In the genomic region with DNA sequence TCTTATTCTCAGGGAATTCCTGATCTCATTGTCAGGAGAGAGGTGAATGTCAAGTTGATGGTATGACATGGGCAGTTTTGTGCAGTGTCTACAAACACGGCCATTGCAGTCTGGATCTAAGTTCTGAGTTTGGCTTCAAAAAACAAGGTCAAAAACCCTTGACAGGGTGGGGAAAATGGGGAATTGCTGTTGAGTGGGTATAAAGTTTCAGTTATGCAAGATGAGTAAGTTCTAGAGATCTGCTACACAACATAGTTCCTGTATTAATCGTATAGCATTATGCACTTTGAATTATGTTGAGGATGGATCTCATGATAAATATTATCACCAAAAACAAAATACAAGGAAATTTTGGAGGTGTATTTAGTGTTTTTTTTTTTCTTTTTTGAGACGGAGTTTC, we compare ENCODE assay signal across 1 cellular context.
TF ChIP-seq lines count a peak whose summit lies in the region.

No MANE protein-coding gene starts in this region.

TF ChIP-seq in GM12878, 131 proteins besides CTCF, POLR2A, EP300 and RAD21:
- TF ChIP-seq TCF7 (IDR thresholded peaks at IDR 0.05; ENCODE audit: borderline replicate concordance) (no peak), BACH1 (IDR thresholded peaks at IDR 0.05; ENCODE audit: borderline replicate concordance) (no peak), FOXK2 (IDR thresholded peaks at IDR 0.05) (no peak), MEF2B (IDR thresholded peaks at IDR 0.05; ENCODE audit: partially characterized antibody, poor library complexity, severe bottlenecking) (no peak), CBX5 (IDR thresholded peaks at IDR 0.05; ENCODE audit: low read depth) (no peak), CREM (IDR thresholded peaks at IDR 0.05; ENCODE audit: low read depth) (no peak), CHD2 (IDR thresholded peaks at IDR 0.05; ENCODE audit: borderline replicate concordance, low read depth, low read length) (no peak), MTA2 (IDR thresholded peaks at IDR 0.05; ENCODE audit: low read depth) (no peak)
- TF ChIP-seq, protein P1, sequence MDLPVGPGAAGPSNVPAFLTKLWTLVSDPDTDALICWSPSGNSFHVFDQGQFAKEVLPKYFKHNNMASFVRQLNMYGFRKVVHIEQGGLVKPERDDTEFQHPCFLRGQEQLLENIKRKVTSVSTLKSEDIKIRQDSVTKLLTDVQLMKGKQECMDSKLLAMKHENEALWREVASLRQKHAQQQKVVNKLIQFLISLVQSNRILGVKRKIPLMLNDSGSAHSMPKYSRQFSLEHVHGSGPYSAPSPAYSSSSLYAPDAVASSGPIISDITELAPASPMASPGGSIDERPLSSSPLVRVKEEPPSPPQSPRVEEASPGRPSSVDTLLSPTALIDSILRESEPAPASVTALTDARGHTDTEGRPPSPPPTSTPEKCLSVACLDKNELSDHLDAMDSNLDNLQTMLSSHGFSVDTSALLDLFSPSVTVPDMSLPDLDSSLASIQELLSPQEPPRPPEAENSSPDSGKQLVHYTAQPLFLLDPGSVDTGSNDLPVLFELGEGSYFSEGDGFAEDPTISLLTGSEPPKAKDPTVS (IDR thresholded peaks at IDR 0.05; ENCODE audit: low read depth, low read length): no peak
- TF ChIP-seq, protein P2, sequence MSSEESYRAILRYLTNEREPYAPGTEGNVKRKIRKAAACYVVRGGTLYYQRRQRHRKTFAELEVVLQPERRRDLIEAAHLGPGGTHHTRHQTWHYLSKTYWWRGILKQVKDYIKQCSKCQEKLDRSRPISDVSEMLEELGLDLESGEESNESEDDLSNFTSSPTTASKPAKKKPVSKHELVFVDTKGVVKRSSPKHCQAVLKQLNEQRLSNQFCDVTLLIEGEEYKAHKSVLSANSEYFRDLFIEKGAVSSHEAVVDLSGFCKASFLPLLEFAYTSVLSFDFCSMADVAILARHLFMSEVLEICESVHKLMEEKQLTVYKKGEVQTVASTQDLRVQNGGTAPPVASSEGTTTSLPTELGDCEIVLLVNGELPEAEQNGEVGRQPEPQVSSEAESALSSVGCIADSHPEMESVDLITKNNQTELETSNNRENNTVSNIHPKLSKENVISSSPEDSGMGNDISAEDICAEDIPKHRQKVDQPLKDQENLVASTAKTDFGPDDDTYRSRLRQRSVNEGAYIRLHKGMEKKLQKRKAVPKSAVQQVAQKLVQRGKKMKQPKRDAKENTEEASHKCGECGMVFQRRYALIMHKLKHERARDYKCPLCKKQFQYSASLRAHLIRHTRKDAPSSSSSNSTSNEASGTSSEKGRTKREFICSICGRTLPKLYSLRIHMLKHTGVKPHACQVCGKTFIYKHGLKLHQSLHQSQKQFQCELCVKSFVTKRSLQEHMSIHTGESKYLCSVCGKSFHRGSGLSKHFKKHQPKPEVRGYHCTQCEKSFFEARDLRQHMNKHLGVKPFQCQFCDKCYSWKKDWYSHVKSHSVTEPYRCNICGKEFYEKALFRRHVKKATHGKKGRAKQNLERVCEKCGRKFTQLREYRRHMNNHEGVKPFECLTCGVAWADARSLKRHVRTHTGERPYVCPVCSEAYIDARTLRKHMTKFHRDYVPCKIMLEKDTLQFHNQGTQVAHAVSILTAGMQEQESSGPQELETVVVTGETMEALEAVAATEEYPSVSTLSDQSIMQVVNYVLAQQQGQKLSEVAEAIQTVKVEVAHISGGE (CRISPR knock-in tag; IDR thresholded peaks at IDR 0.05): no peak
